Comparison of ENCODE assay signal across 33 cellular contexts in genomic region chr17:77798481-77798880, GRCh38.
"Had no signal": no experiment of that assay in that cellular context is flagged by ENCODE, and none has a peak within 500 bp of the region (broad histone marks: within the 10 kb centered on the region; RNA-seq: fewer than 3 reads in every experiment).

No MANE protein-coding gene starts in this region.

- H3K4me1 ChIP-seq: SJCRH30 had no signal

- H3K27me3 ChIP-seq: Peyer's patch had no signal

- H3K27ac Mint-ChIP-seq: activated CD8-positive, alpha-beta T cell treated with anti-CD3 and anti-CD28 coated beads for 36 hours; activated naive CD8-positive, alpha-beta T cell treated with anti-CD3 and anti-CD28 coated beads for 36 hours; activated T-cell treated with anti-CD3 and anti-CD28 coated beads, Interleukin-2, amount 50 U/mL, for 72 hours; activated T-helper 17 cell treated with anti-CD3 and anti-CD28 coated beads, Interleukin-2, amount 50 U/mL, for 72 hours had no signal

- DNase-seq: activated CD4-positive, alpha-beta T cell treated with anti-CD3 and anti-CD28 coated beads for 1 hour; activated CD4-positive, alpha-beta T cell treated with anti-CD3 and anti-CD28 coated beads for 48 hours; activated CD4-positive, CD25-positive, alpha-beta regulatory T cell; activated CD8-positive, alpha-beta T cell treated with anti-CD3 and anti-CD28 coated beads for 36 hours; activated effector memory CD4-positive, alpha-beta T cell treated with anti-CD3 and anti-CD28 coated beads, Interleukin-2, amount 50 U/mL, for 16 hours; activated naive CD4-positive, alpha-beta T cell; activated naive CD4-positive, alpha-beta T cell treated with anti-CD3 and anti-CD28 coated beads, Interleukin-2, amount 50 U/mL, for 16 hours; activated naive CD8-positive, alpha-beta T cell treated with anti-CD3 and anti-CD28 coated beads for 36 hours; activated T-cell treated with anti-CD3 and anti-CD28 coated beads, Interleukin-2, amount 50 U/mL, for 1 hour; activated T-cell treated with anti-CD3 and anti-CD28 coated beads, Interleukin-2, amount 50 U/mL, for 72 hours; amniotic stem cell; brain microvascular endothelial cell; Karpas-422; KBM-7; MV-4-11; NCI-H1092; NCI-H1436 treated with DMSO at 0.1 percent for 48 hours; NCI-H1694 treated with DMSO at 0.1 percent for 48 hours; NCI-H2029; NCI-H345; NCI-H526; NCI-H748 treated with DMSO at 0.1 percent for 48 hours; NK-92 treated with Interleukin-12 subunit alpha and Interleukin-12 subunit beta, amount 100 ng/mL, for 24 hours; PC-3; RPMI8226; SHP77; SJCRH30; T1000; WERI-Rb-1 had no signal

- H3K36me3 Mint-ChIP-seq: activated naive CD8-positive, alpha-beta T cell treated with anti-CD3 and anti-CD28 coated beads for 36 hours had no signal

- H3K27ac ChIP-seq: brain microvascular endothelial cell, cardiac muscle cell, Peyer's patch, SJCRH30, SK-N-MC, WERI-Rb-1 had no signal

- ATAC-seq: activated CD8-positive, alpha-beta T cell treated with anti-CD3 and anti-CD28 coated beads for 36 hours; activated T-cell treated with anti-CD3 and anti-CD28 coated beads, Interleukin-2, amount 50 U/mL, for 72 hours; activated T-helper 17 cell treated with anti-CD3 and anti-CD28 coated beads, Interleukin-2, amount 50 U/mL, for 72 hours; PC-3 had no signal

- H3K9me3 ChIP-seq: Peyer's patch, SJCRH30 had no signal

- H3K4me3 Mint-ChIP-seq: activated CD8-positive, alpha-beta T cell treated with anti-CD3 and anti-CD28 coated beads for 36 hours; activated naive CD8-positive, alpha-beta T cell treated with anti-CD3 and anti-CD28 coated beads for 36 hours; activated T-cell treated with anti-CD3 and anti-CD28 coated beads, Interleukin-2, amount 50 U/mL, for 72 hours; activated T-helper 17 cell treated with anti-CD3 and anti-CD28 coated beads, Interleukin-2, amount 50 U/mL, for 72 hours had no signal

- H3K4me3 ChIP-seq: cardiac muscle cell, Peyer's patch, SJCRH30, SK-N-MC had no signal

- H3K36me3 ChIP-seq: brain microvascular endothelial cell, cardiac muscle cell, Peyer's patch, SJCRH30, WERI-Rb-1 had no signal

- H3K4me1 Mint-ChIP-seq: activated naive CD8-positive, alpha-beta T cell treated with anti-CD3 and anti-CD28 coated beads for 36 hours had no signal

- H3K9me3 Mint-ChIP-seq: activated CD8-positive, alpha-beta T cell treated with anti-CD3 and anti-CD28 coated beads for 36 hours; activated naive CD8-positive, alpha-beta T cell treated with anti-CD3 and anti-CD28 coated beads for 36 hours; activated T-cell treated with anti-CD3 and anti-CD28 coated beads, Interleukin-2, amount 50 U/mL, for 72 hours; activated T-helper 17 cell treated with anti-CD3 and anti-CD28 coated beads, Interleukin-2, amount 50 U/mL, for 72 hours had no signal
